Comparison of ENCODE assay signal across 19 cellular contexts in the genomic region with DNA sequence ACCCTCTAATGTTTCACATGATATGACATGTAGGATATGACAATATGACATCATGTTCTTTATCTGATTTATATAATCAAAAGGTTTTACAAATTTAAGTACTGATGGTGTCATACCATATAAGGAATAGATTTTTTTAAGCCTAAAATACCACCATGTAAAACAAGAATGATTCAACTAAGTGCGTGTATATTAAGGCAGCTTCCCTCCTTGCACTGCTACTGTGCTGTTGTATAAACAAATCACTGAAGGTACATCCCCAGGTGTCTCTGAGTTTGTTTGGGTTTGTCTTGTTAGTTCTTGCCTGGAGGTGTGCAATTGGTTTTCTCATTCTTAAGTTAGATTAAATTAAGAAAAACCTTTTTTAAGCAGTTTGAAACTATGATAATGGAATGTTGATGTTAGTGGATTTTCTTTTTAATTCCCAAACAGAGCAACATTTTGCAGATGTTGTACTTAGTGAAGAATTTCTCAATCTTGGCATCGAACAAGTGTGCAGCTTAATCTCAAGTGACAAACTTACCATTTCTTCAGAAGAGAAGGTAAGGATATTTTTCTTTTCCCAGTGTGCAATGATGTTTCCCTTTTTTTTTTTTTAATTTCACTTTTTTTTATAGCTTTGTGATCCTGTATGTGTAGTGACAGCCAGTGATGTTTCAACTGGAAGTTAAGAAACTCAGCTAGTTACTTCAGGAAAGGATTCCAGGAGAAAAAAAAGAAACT. TPM values are rescaled to one million over a fixed set of nuclear protein-coding genes. Genes with fewer than 3 reads are reported as not detected.
A peak's percentile ranks its signal among the peaks of the same experiment; 100 is the strongest.
DNase-seq lines count a peak whose midpoint lies in the region; ATAC-seq, FAIRE-seq and TF ChIP-seq lines count a peak whose summit lies in the region.
"Had no signal": no experiment of that assay in that cellular context is flagged by ENCODE, and none has a peak within 500 bp of the region (broad histone marks: within the 10 kb centered on the region; RNA-seq: fewer than 3 reads in every experiment).

No MANE protein-coding gene starts in this region.

- no peak overlapping the region for H3K4me3 Mint-ChIP-seq in activated CD8-positive, alpha-beta T cell treated with anti-CD3 and anti-CD28 coated beads for 36 hours
- peak overlapping the region; percentile 88 for H3K4me3 Mint-ChIP-seq in memory B cell

- no peak overlapping the region for H3K4me3 ChIP-seq in AG10803 (ENCODE audit: low read length)
- H3K4me3 ChIP-seq: ovary, sigmoid colon, transverse colon had no signal

- H3K27ac Mint-ChIP-seq in activated CD8-positive, alpha-beta T cell treated with anti-CD3 and anti-CD28 coated beads for 36 hours = peak overlapping the region; percentile 50
- peak overlapping the region; percentile 91 for H3K27ac Mint-ChIP-seq in memory B cell

- ATAC-seq in activated CD8-positive, alpha-beta T cell treated with anti-CD3 and anti-CD28 coated beads for 36 hours = no peak
- ATAC-seq in memory B cell (ENCODE audit: low read depth) (no peak), GM18861 (IDR thresholded peaks at IDR 0.05; ENCODE audit: unreplicated experiment) (no peak)
- ATAC-seq: left colon had no signal

- DNase-seq in AG10803 (ENCODE audit: low read depth) (peak; percentile 16), memory B cell (ENCODE audit: low spot score in 2 of 2) (no peak), NCI-H2081 (lab: John Stamatoyannopoulos, UW) (no peak), NCI-H2029 treated with DMSO at 0.1 percent for 48 hours (lab: John Stamatoyannopoulos, UW) (no peak), GM10266 (ENCODE audit: extremely low spot score) (no peak)
- no peak for DNase-seq in activated CD8-positive, alpha-beta T cell treated with anti-CD3 and anti-CD28 coated beads for 36 hours
- DNase-seq: activated effector memory CD4-positive, alpha-beta T cell treated with anti-CD3 and anti-CD28 coated beads, Interleukin-2, amount 50 U/mL, for 16 hours; left colon; NCI-H187 treated with DMSO at 0.1 percent for 48 hours; ovary; Right ventricle myocardium superior; sigmoid colon; T-helper 17 cell; transverse colon had no signal

- peak; percentile 13 for FAIRE-seq in G401.6 (lab: Jason Lieb, UNC)
- FAIRE-seq: colon, frontal cortex, H54 had no signal

- TF ChIP-seq CTCF in AG10803 (conservative IDR thresholded peaks at IDR 0.05; ENCODE audit: low read length) (no peak), GM10266 (IDR thresholded peaks at IDR 0.05; ENCODE audit: control insufficient read depth, insufficient read depth, low read depth, missing control alignments) (no peak)
- TF ChIP-seq CTCF in activated CD8-positive, alpha-beta T cell treated with anti-CD3 and anti-CD28 coated beads for 36 hours (IDR thresholded peaks at IDR 0.05) = no peak

- CTCF ChIA-PET in activated CD8-positive, alpha-beta T cell treated with anti-CD3 and anti-CD28 coated beads for 36 hours (lab: Charles Lee) = interaction anchor here (0.9 to 1.1 kb wide), 2 partner anchors 85 to 163 kb away, joined by 3 read pairs; no protein-coding TSS in a partner anchor

- POLR2A ChIA-PET in activated CD8-positive, alpha-beta T cell treated with anti-CD3 and anti-CD28 coated beads for 36 hours (lab: Charles Lee) = interaction anchor here (0.6 kb wide), 1 partner anchor 129 kb away, joined by 4 read pairs; no protein-coding TSS in a partner anchor

- intact Hi-C loops in activated CD8-positive, alpha-beta T cell treated with anti-CD3 and anti-CD28 coated beads for 36 hours (cut with micrococcal nuclease) = no loop called here

- no peaks in the 10 kb centered on the region for H3K9me3 Mint-ChIP-seq in activated CD8-positive, alpha-beta T cell treated with anti-CD3 and anti-CD28 coated beads for 36 hours
- no peaks in the 10 kb centered on the region for H3K9me3 Mint-ChIP-seq in memory B cell

- peaks cover 24% of the 10 kb centered on the region for H3K36me3 Mint-ChIP-seq in activated CD8-positive, alpha-beta T cell treated with anti-CD3 and anti-CD28 coated beads for 36 hours (ENCODE audit: low read depth)
- H3K36me3 Mint-ChIP-seq in memory B cell = peaks cover 17% of the 10 kb centered on the region

- H3K4me1 Mint-ChIP-seq in activated CD8-positive, alpha-beta T cell treated with anti-CD3 and anti-CD28 coated beads for 36 hours (ENCODE audit: low read depth) = peaks cover 23% of the 10 kb centered on the region
- peaks cover 20% of the 10 kb centered on the region for H3K4me1 Mint-ChIP-seq in memory B cell

- H3K27me3 Mint-ChIP-seq in activated CD8-positive, alpha-beta T cell treated with anti-CD3 and anti-CD28 coated beads for 36 hours = no peaks in the 10 kb centered on the region
- no peaks in the 10 kb centered on the region for H3K27me3 Mint-ChIP-seq in memory B cell
- H3K27me3 Mint-ChIP-seq: T-helper 17 cell had no signal

RNA-seq across cellular contexts. Expression of a gene that starts 33.4 kb away (rescaled TPM):
- 10 to 100 TPM; 42.3 to 43.2 TPM for total RNA-seq in activated CD8-positive, alpha-beta T cell treated with anti-CD3 and anti-CD28 coated beads for 36 hours
